35 cellular contexts compared by ENCODE assay signal in genomic region chr1:56589369-56589768, GRCh38.
"Had no signal": no experiment of that assay in that cellular context is flagged by ENCODE, and none has a peak within 500 bp of the region (broad histone marks: within the 10 kb centered on the region; RNA-seq: fewer than 3 reads in every experiment).

No MANE protein-coding gene starts in this region.

- H3K9me3 ChIP-seq: MG63 had no signal

- DNase-seq: Karpas-422, Kasumi-1, MG63, MM.1S, MV-4-11, NCI-H1048, NCI-H1092, NCI-H1092 treated with DMSO at 0.1 percent for 48 hours, NCI-H1105, NCI-H1105 treated with DMSO at 0.1 percent for 48 hours, NCI-H1417, NCI-H1417 treated with DMSO at 0.1 percent for 48 hours, NCI-H1436, NCI-H1436 treated with DMSO at 0.1 percent for 48 hours, NCI-H146, NCI-H1694, NCI-H1694 treated with DMSO at 0.1 percent for 48 hours, NCI-H187, NCI-H187 treated with DMSO at 0.1 percent for 48 hours, NCI-H1930, NCI-H2029, NCI-H2029 treated with DMSO at 0.1 percent for 48 hours, NCI-H2081, NCI-H2081 treated with DMSO at 0.1 percent for 48 hours, NCI-H2107, NCI-H2171, NCI-H2171 treated with DMSO at 0.1 percent for 48 hours, NCI-H2227 treated with DMSO at 0.1 percent for 48 hours, NCI-H226, NCI-H345, NCI-H446, NCI-H446 treated with DMSO at 0.1 percent for 48 hours, NCI-H510A treated with DMSO at 0.1 percent for 48 hours, NCI-H524, NCI-H524 treated with DMSO at 0.1 percent for 48 hours had no signal

- H3K4me3 ChIP-seq: MG63 had no signal

- H3K36me3 ChIP-seq: MG63 had no signal
